ENCODE assay signal across 1 cellular context in the genomic region with DNA sequence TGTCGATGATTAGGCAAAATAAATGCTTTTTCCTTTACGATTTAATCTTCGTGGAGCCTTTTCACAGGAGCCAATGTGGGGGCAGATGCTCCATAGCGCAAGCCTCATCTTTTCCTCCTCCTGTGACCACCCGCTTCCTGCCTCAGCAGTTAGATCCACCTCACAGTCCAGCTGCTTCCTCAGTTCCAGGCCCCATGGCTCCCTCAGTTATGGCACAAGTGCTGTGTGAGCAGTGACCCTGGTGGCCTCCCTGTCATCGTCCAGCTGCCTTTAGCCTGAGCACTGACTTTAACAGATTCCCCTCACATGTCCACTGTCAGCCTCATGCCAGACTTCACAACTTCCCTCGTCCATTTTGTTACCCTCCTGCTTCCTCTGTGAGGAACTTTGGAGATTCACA.
TF ChIP-seq lines count a peak whose summit lies in the region.

No MANE protein-coding gene starts in this region.

TF ChIP-seq in H1, 55 proteins besides CTCF, POLR2A, EP300 and RAD21:
- TF ChIP-seq RFX5 (IDR thresholded peaks at IDR 0.05; ENCODE audit: borderline replicate concordance, low read depth, low read length), result no peak
- TF ChIP-seq SP4 (IDR thresholded peaks at IDR 0.05; ENCODE audit: low read length), result no peak
- no peak for TF ChIP-seq HDAC2 (IDR thresholded peaks at IDR 0.05; ENCODE audit: borderline replicate concordance in 1 of 2, low read depth in 2 of 2, low read length in 2 of 2)
- TF ChIP-seq TBP (IDR thresholded peaks at IDR 0.05; ENCODE audit: low read depth, low read length), result no peak
- no peak for TF ChIP-seq NRF1 (IDR thresholded peaks at IDR 0.05; ENCODE audit: low read depth, low read length)
- no peak for TF ChIP-seq GTF2F1 (IDR thresholded peaks at IDR 0.05; ENCODE audit: borderline replicate concordance, low read depth, low read length)
- TF ChIP-seq, protein P1, sequence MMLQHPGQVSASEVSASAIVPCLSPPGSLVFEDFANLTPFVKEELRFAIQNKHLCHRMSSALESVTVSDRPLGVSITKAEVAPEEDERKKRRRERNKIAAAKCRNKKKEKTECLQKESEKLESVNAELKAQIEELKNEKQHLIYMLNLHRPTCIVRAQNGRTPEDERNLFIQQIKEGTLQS (IDR thresholded peaks at IDR 0.05; ENCODE audit: insufficient read depth, low read depth, low read length), result no peak
- TF ChIP-seq TAF1 (IDR thresholded peaks at IDR 0.05; ENCODE audit: low read depth, low read length), result no peak
- no peak for TF ChIP-seq YY1 (IDR thresholded peaks at IDR 0.05; ENCODE audit: low read depth, low read length)
- TF ChIP-seq, protein P2, sequence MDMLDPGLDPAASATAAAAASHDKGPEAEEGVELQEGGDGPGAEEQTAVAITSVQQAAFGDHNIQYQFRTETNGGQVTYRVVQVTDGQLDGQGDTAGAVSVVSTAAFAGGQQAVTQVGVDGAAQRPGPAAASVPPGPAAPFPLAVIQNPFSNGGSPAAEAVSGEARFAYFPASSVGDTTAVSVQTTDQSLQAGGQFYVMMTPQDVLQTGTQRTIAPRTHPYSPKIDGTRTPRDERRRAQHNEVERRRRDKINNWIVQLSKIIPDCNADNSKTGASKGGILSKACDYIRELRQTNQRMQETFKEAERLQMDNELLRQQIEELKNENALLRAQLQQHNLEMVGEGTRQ (IDR thresholded peaks at IDR 0.05; ENCODE audit: low read length), result no peak
- no peak for TF ChIP-seq NANOG (IDR thresholded peaks at IDR 0.05; ENCODE audit: insufficient read depth, low read depth, low read length, poor library complexity, severe bottlenecking)
- no peak for TF ChIP-seq CREB1 (IDR thresholded peaks at IDR 0.05)
- no peak for TF ChIP-seq SIRT6 (IDR thresholded peaks at IDR 0.05; ENCODE audit: low read length)
- TF ChIP-seq CHD1 (IDR thresholded peaks at IDR 0.05; ENCODE audit: low read depth, low read length), result no peak
- TF ChIP-seq JUND (IDR thresholded peaks at IDR 0.05; ENCODE audit: low read length), result no peak
- no peak for TF ChIP-seq ZNF274 (IDR thresholded peaks at IDR 0.05; ENCODE audit: borderline replicate concordance, extremely low read depth, low read length)
